ENCODE assay signal across 8 cellular contexts in the genomic region with DNA sequence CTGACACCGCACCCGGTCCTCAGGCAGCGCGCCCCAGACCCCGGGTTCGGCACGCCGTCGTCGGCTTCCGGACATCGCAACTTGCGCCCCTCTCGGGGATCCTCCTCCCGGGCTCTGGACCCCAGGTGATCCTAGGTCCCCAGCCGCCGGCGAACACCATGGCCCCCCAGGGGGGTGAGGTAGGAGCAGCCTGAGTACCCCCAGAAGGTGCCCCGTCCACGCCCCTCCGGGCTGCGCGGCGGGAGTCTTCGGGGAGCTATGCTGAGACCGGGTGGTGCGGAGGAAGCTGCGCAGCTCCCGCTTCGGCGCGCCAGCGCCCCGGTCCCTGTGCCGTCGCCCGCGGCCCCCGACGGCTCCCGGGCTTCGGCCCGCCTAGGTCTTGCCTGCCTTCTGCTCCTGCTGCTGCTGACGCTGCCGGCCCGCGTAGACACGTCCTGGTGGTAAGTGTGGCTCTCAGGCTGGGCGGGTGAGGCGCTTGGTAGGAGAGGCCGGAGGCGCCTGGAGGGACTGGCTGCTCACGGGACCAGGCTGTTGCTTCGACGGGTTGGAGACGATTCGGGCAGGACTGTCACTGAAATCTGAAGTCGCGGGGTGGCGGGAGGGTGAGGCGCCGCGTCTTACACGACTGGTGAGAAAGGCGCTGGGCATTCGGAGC. TPM values are rescaled to one million over a fixed set of nuclear protein-coding genes. Genes with fewer than 3 reads are reported as not detected.
DNase-seq lines count a peak whose midpoint lies in the region; ATAC-seq and TF ChIP-seq lines count a peak whose summit lies in the region.

No MANE protein-coding gene starts in this region.

- POLR2A ChIA-PET in BJ (lab: Charles Lee): no interaction called here

- H3K27ac ChIP-seq in iPS DF 6.9 (ENCODE audit: low read length): no peak overlapping the region
- H3K27ac ChIP-seq in skin epidermis: peak overlapping the region in 7 of 21 experiments; percentile 6 to 45 (median 21)

- no CpG with 5 or more reads among the region's 66 CpGs for WGBS in iPS DF 6.9 (ENCODE audit: insufficient coverage, insufficient read length)

- DNase-seq in BJ (ENCODE audit: low read depth) (no peak), iPS DF 6.9 (ENCODE audit: low read depth, low spot score) (no peak), activated gamma-delta T cell treated with Interleukin-2 at 50 U/mL for 16 hours (no peak), SIG-M5 (lab: John Stamatoyannopoulos, UW) (no peak)
- peak; percentile 26 for DNase-seq in activated naive CD4-positive, alpha-beta T cell treated with anti-CD3 and anti-CD28 coated beads, Interleukin-2, amount 50 U/mL, for 16 hours

- CTCF ChIA-PET in BJ (lab: Yijun Ruan, JAX): interaction anchor here (1.2 to 1.7 kb wide), 3 partner anchors 10 to 118 kb away, joined by 3 to 5 read pairs (median 4); no protein-coding TSS in a partner anchor

- H3K9me3 ChIP-seq in iPS DF 6.9 (ENCODE audit: control insufficient read depth, insufficient read depth, low read length): no peaks in the 10 kb centered on the region

- no peaks in the 10 kb centered on the region for H3K36me3 ChIP-seq in BJ (ENCODE audit: control insufficient read depth, insufficient read depth, low read length)
- H3K36me3 ChIP-seq in iPS DF 6.9 (ENCODE audit: control insufficient read depth, insufficient read depth, low read length): no peaks in the 10 kb centered on the region; the same call in 1 of the 2 replicates

- ATAC-seq in HG02885 (IDR thresholded peaks at IDR 0.05; ENCODE audit: poor library complexity, unreplicated experiment) (peak; percentile 26), GM18870 (IDR thresholded peaks at IDR 0.05; ENCODE audit: unreplicated experiment) (no peak)

- no peak for TF ChIP-seq CTCF in BJ (IDR thresholded peaks at IDR 0.05; ENCODE audit: insufficient read depth, low read depth, low read length)

- H3K27me3 ChIP-seq in BJ (ENCODE audit: control insufficient read depth, insufficient read depth, low read length) (peaks cover 1% of the 10 kb centered on the region), iPS DF 6.9 (ENCODE audit: control insufficient read depth, insufficient read depth, low read length) (peaks cover 26% of the 10 kb centered on the region)

- H3K4me1 ChIP-seq in iPS DF 6.9 (ENCODE audit: control insufficient read depth, insufficient read depth, low read length): 0 out of 2 replicates have a peak, but pooled peaks cover 2% of the 10 kb centered on the region

- H3K4me3 ChIP-seq in BJ (ENCODE audit: low read depth, low read length) (peak overlapping the region; percentile 46), iPS DF 6.9 (ENCODE audit: low read length) (peak overlapping the region; percentile 52; the same call in 1 of the 2 replicates), skin epidermis (peak overlapping the region; percentile 37 to 57 (median 51))

RNA-seq across cellular contexts. Expression of a gene that starts 0.4 kb away (rescaled TPM):
- 2.0 and 3.1 TPM in 2 replicates for polyA plus RNA-seq in BJ (2011; rRNA removed)
- 1.7 and 3.9 TPM in 2 replicates for polyA minus RNA-seq in BJ (2011; rRNA and poly(A)+ RNA removed)
